Comparison of ENCODE assay signal across 3 cellular contexts in the genomic region with DNA sequence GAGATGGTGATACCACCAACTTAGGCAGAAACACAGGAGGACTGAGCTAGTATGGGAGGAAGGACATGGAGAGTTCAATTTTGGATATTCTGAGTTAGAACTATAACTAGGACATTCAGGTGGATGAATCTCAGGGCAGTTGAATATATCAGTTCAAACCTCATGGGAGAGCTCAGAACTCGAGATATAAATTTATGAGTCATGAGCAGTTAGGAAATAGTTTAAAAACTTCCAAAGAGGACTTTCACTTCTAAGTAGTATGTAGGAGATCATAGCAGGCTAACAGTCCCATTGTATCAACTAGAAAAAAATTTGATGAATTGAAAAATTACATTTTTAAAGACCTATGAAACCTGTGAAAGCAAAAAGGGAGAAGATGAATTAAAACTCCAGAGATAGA.
"Had no signal": no experiment of that assay in that cellular context is flagged by ENCODE, and none has a peak within 500 bp of the region (broad histone marks: within the 10 kb centered on the region; RNA-seq: fewer than 3 reads in every experiment).

No MANE protein-coding gene starts in this region.

- DNase-seq: GDM1, GF-D8 had no signal

- ATAC-seq: GM12878 had no signal

- H3K4me3 ChIP-seq: GM12878 had no signal
